In genomic region chr6:169168706-169169105, GRCh38 we compare ENCODE assay signal across 24 cellular contexts.
DNase-seq lines count a peak whose midpoint lies in the region; ATAC-seq and TF ChIP-seq lines count a peak whose summit lies in the region.
"Had no signal": no experiment of that assay in that cellular context is flagged by ENCODE, and none has a peak within 500 bp of the region (broad histone marks: within the 10 kb centered on the region; RNA-seq: fewer than 3 reads in every experiment).

No MANE protein-coding gene starts in this region.

- CTCF ChIA-PET in activated CD8-positive, alpha-beta memory T cell treated with anti-CD3 and anti-CD28 coated beads, Interleukin-2, amount 10 ng/mL, durations not matched to agents 7 days and 5 days (lab: Charles Lee) = no interaction called here

- H3K27me3 ChIP-seq in right lobe of liver = no peaks in the 10 kb centered on the region
- H3K27me3 ChIP-seq in tibial artery = no peaks in the 10 kb centered on the region
- H3K27me3 ChIP-seq: BLaER1, upper lobe of right lung had no signal

- H3K36me3 Mint-ChIP-seq in activated CD8-positive, alpha-beta memory T cell treated with anti-CD3 and anti-CD28 coated beads, Interleukin-2, amount 10 ng/mL, durations not matched to agents 7 days and 5 days = no peaks in the 10 kb centered on the region
- peaks cover 23% of the 10 kb centered on the region for H3K36me3 Mint-ChIP-seq in chondrocyte (ENCODE audit: low read depth)
- H3K36me3 Mint-ChIP-seq: activated CD4-positive, alpha-beta memory T cell treated with anti-CD3 and anti-CD28 coated beads for 36 hours; activated naive CD4-positive, alpha-beta T cell treated with anti-CD3 and anti-CD28 coated beads, Interleukin-2, amount 10 ng/mL, durations not matched to agents 7 days and 5 days; naive thymus-derived CD8-positive, alpha-beta T cell had no signal

- H3K9me3 ChIP-seq in right lobe of liver (no peaks in the 10 kb centered on the region), tibial artery (no peaks in the 10 kb centered on the region)
- H3K9me3 ChIP-seq: upper lobe of right lung had no signal

- ATAC-seq in activated CD8-positive, alpha-beta memory T cell treated with anti-CD3 and anti-CD28 coated beads, Interleukin-2, amount 10 ng/mL, durations not matched to agents 7 days and 5 days = no peak
- ATAC-seq in right lobe of liver = no peak
- no peak for ATAC-seq in GM21717 (IDR thresholded peaks at IDR 0.05; ENCODE audit: unreplicated experiment)
- no peak for ATAC-seq in HG02588 (IDR thresholded peaks at IDR 0.05; ENCODE audit: unreplicated experiment)
- ATAC-seq: activated T-cell treated with anti-CD3 and anti-CD28 coated beads, Interleukin-2, amount 50 U/mL, for 4 hours; naive thymus-derived CD8-positive, alpha-beta T cell; T-helper 17 cell; upper lobe of right lung had no signal

- H3K36me3 ChIP-seq in right lobe of liver (no peaks in the 10 kb centered on the region), tibial artery (no peaks in the 10 kb centered on the region)
- H3K36me3 ChIP-seq: BLaER1, upper lobe of right lung had no signal

- no peaks in the 10 kb centered on the region for H3K9me3 Mint-ChIP-seq in activated CD8-positive, alpha-beta memory T cell treated with anti-CD3 and anti-CD28 coated beads, Interleukin-2, amount 10 ng/mL, durations not matched to agents 7 days and 5 days (ENCODE audit: low read depth)
- peaks cover 2% of the 10 kb centered on the region for H3K9me3 Mint-ChIP-seq in chondrocyte (ENCODE audit: low read depth)
- H3K9me3 Mint-ChIP-seq: activated CD4-positive, alpha-beta memory T cell treated with anti-CD3 and anti-CD28 coated beads for 36 hours; activated naive CD4-positive, alpha-beta T cell treated with anti-CD3 and anti-CD28 coated beads, Interleukin-2, amount 10 ng/mL, durations not matched to agents 7 days and 5 days; activated T-cell treated with anti-CD3 and anti-CD28 coated beads, Interleukin-2, amount 50 U/mL, for 4 hours; naive thymus-derived CD8-positive, alpha-beta T cell; stimulated activated naive CD8-positive, alpha-beta T cell treated with anti-CD3 and anti-CD28 coated beads, Interleukin-15, Interleukin-2, amounts not matched to agents 100 ng/mL and 50 ng/mL, for 24 hours had no signal

- H3K4me3 ChIP-seq in right lobe of liver (no peak overlapping the region), tibial artery (no peak overlapping the region)
- H3K4me3 ChIP-seq: BLaER1, upper lobe of right lung had no signal

- H3K4me1 ChIP-seq in right lobe of liver (no peaks in the 10 kb centered on the region), tibial artery (peaks cover 0 to 99% (median 52%) of the 10 kb centered on the region in 4 donors)
- H3K4me1 ChIP-seq: BLaER1, parathyroid adenoma, upper lobe of right lung had no signal

- 69% methylated on average over 14 of the region's 16 CpGs for WGBS in right lobe of liver (ENCODE audit: insufficient coverage, low coverage, low lambda C conversion rate, missing lambda C conversion rate)

- intact Hi-C loops in right lobe of liver (cut with DNase I) = no loop called here
- intact Hi-C loops in tibial artery (cut with DNase I; ENCODE audit: low total_unique reads) = loop anchor here (10.0 kb wide), 1 partner anchor 94 kb away; no protein-coding TSS in a partner anchor

- no peaks in the 10 kb centered on the region for H3K4me1 Mint-ChIP-seq in activated CD8-positive, alpha-beta memory T cell treated with anti-CD3 and anti-CD28 coated beads, Interleukin-2, amount 10 ng/mL, durations not matched to agents 7 days and 5 days
- H3K4me1 Mint-ChIP-seq in chondrocyte (ENCODE audit: low read depth) = peaks cover 75% of the 10 kb centered on the region
- H3K4me1 Mint-ChIP-seq: activated naive CD4-positive, alpha-beta T cell treated with anti-CD3 and anti-CD28 coated beads, Interleukin-2, amount 10 ng/mL, durations not matched to agents 7 days and 5 days; T-helper 17 cell had no signal

- no peak overlapping the region for H3K27ac Mint-ChIP-seq in activated CD8-positive, alpha-beta memory T cell treated with anti-CD3 and anti-CD28 coated beads, Interleukin-2, amount 10 ng/mL, durations not matched to agents 7 days and 5 days
- peak overlapping the region; percentile 90 for H3K27ac Mint-ChIP-seq in chondrocyte (ENCODE audit: unreplicated experiment)
- H3K27ac Mint-ChIP-seq: activated CD4-positive, alpha-beta memory T cell treated with anti-CD3 and anti-CD28 coated beads for 36 hours; activated naive CD4-positive, alpha-beta T cell treated with anti-CD3 and anti-CD28 coated beads, Interleukin-2, amount 10 ng/mL, durations not matched to agents 7 days and 5 days; naive thymus-derived CD8-positive, alpha-beta T cell; stimulated activated naive CD8-positive, alpha-beta T cell treated with anti-CD3 and anti-CD28 coated beads, Interleukin-15, Interleukin-2, amounts not matched to agents 100 ng/mL and 50 ng/mL, for 24 hours; T-helper 17 cell had no signal

- no peaks in the 10 kb centered on the region for H3K27me3 Mint-ChIP-seq in activated CD8-positive, alpha-beta memory T cell treated with anti-CD3 and anti-CD28 coated beads, Interleukin-2, amount 10 ng/mL, durations not matched to agents 7 days and 5 days
- no peaks in the 10 kb centered on the region for H3K27me3 Mint-ChIP-seq in chondrocyte (ENCODE audit: low read depth)
- H3K27me3 Mint-ChIP-seq: activated naive CD4-positive, alpha-beta T cell treated with anti-CD3 and anti-CD28 coated beads, Interleukin-2, amount 10 ng/mL, durations not matched to agents 7 days and 5 days; stimulated activated naive CD8-positive, alpha-beta T cell treated with anti-CD3 and anti-CD28 coated beads, Interleukin-15, Interleukin-2, amounts not matched to agents 100 ng/mL and 50 ng/mL, for 24 hours had no signal

- H3K27ac ChIP-seq in right lobe of liver (peak overlapping the region in 2 of 3 donors; percentile 6 to 51), tibial artery (peak overlapping the region; percentile 83 to 89)
- H3K27ac ChIP-seq: BLaER1, parathyroid adenoma, upper lobe of right lung, VCaP had no signal

- TF ChIP-seq POLR2A in right lobe of liver (IDR thresholded peaks at IDR 0.05) = no peak

- no peak overlapping the region for H3K4me3 Mint-ChIP-seq in activated CD8-positive, alpha-beta memory T cell treated with anti-CD3 and anti-CD28 coated beads, Interleukin-2, amount 10 ng/mL, durations not matched to agents 7 days and 5 days
- no peak overlapping the region for H3K4me3 Mint-ChIP-seq in chondrocyte (ENCODE audit: unreplicated experiment)
- H3K4me3 Mint-ChIP-seq: activated CD4-positive, alpha-beta memory T cell treated with anti-CD3 and anti-CD28 coated beads for 36 hours; activated naive CD4-positive, alpha-beta T cell treated with anti-CD3 and anti-CD28 coated beads, Interleukin-2, amount 10 ng/mL, durations not matched to agents 7 days and 5 days; activated T-cell treated with anti-CD3 and anti-CD28 coated beads, Interleukin-2, amount 50 U/mL, for 4 hours; stimulated activated naive CD8-positive, alpha-beta T cell treated with anti-CD3 and anti-CD28 coated beads, Interleukin-15, Interleukin-2, amounts not matched to agents 100 ng/mL and 50 ng/mL, for 24 hours; T-helper 17 cell had no signal

- TF ChIP-seq CTCF in chondrocyte (IDR thresholded peaks at IDR 0.05) = no peak
- TF ChIP-seq CTCF in right lobe of liver (IDR thresholded peaks at IDR 0.05) = no peak
- TF ChIP-seq CTCF in tibial artery (IDR thresholded peaks at IDR 0.05) = no peak

- DNase-seq in activated CD8-positive, alpha-beta memory T cell treated with anti-CD3 and anti-CD28 coated beads, Interleukin-2, amount 10 ng/mL, durations not matched to agents 7 days and 5 days = peak; percentile 14
- no peak for DNase-seq in activated CD8-positive, alpha-beta memory T cell treated with anti-CD3 and anti-CD28 coated beads, Interleukin-2, amount 50 U/mL, for 48 hours
- no peak for DNase-seq in chondrocyte (ENCODE audit: low spot score)
- no peak for DNase-seq in right lobe of liver
- peak in 1 of 2 donors; percentile 64 for DNase-seq in tibial artery
- no peak for DNase-seq in COLO668 (lab: John Stamatoyannopoulos, UW; ENCODE audit: unreplicated experiment)
- DNase-seq: activated CD4-positive, alpha-beta memory T cell treated with anti-CD3 and anti-CD28 coated beads for 36 hours; activated naive CD4-positive, alpha-beta T cell treated with anti-CD3 and anti-CD28 coated beads, Interleukin-2, amount 10 ng/mL, durations not matched to agents 7 days and 5 days; activated T-cell treated with anti-CD3 and anti-CD28 coated beads, Interleukin-2, amount 50 U/mL, for 4 hours; Calu3; hypothalamus; naive thymus-derived CD8-positive, alpha-beta T cell; NCI-H1092; NCI-H2029; small intestine; stimulated activated CD4-positive, alpha-beta T cell treated with anti-CD3 and anti-CD28 coated beads, Interleukin-2, amount 100 ng/mL, for 48 hours; T-helper 17 cell had no signal
